36 cellular contexts compared by ENCODE assay signal in the genomic region with DNA sequence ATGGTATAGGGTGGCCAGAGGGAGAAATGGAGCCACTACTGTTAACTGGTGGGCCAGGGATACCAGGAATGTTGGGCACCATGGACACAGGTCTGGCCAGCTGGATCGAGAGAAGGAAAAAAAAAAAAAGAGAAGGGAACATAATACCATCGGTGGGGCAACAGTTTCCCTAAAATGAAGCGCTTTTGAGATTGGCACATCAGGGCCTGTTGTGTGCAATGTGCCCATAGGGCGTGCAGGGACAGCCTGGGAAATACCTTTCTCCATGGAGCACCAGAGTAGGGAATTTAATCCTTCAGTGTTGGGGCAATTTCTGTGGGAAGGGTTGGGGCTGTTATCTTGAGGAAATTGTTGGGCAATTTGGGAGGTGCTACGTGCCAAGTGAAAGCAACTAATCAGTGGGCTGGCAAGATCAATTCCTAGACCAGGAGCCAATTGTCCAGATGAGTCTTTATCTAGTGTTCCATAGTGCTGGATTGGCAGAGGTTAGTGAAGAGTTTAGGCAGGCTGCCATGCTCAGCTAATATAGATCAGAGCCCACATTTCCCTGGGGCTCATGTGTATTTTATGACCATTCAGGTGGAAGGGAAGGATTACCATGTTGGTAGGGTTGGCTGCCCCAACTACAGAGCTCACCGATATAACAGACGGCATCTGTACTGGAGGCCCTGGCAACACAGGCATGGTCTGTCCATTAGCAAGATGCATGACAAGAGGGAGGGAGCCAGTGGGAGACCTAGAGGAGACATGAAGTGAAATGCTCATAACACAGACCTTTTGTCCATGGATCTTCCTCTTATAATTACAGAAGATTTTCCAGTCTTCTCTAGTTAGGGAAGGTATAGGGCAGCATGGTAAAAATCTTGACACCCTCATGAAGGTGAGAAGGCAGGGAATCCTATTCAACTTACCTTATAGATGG. TPM values are rescaled to one million over a fixed set of nuclear protein-coding genes. Genes with fewer than 3 reads are reported as not detected.
DNase-seq lines count a peak whose midpoint lies in the region; ATAC-seq, FAIRE-seq and TF ChIP-seq lines count a peak whose summit lies in the region.
"Had no signal": no experiment of that assay in that cellular context is flagged by ENCODE, and none has a peak within 500 bp of the region (broad histone marks: within the 10 kb centered on the region; RNA-seq: fewer than 3 reads in every experiment).

No MANE protein-coding gene starts in this region.

- WGBS in right lobe of liver (ENCODE audit: insufficient coverage, low coverage, low lambda C conversion rate, missing lambda C conversion rate): 85% methylated on average over 7 of the region's 7 CpGs
- WGBS in HepG2 (ENCODE audit: low lambda C conversion rate): 98% methylated on average over 7 of the region's 7 CpGs
- 85 to 91% (median 89%) methylated on average over 7 of the region's 7 CpGs for WGBS in stomach, 5 donors

- BruUV-seq in HepG2 (replicated peaks; lab: Mats Ljungman, UMichigan): no TSS peak

- H3K9me3 ChIP-seq in right lobe of liver: no peaks in the 10 kb centered on the region
- H3K9me3 ChIP-seq in HepG2 (ENCODE audit: low read length): no peaks in the 10 kb centered on the region
- no peaks in the 10 kb centered on the region for H3K9me3 ChIP-seq in stomach
- H3K9me3 ChIP-seq: mucosa of descending colon had no signal

- TF ChIP-seq EP300 in HepG2 (IDR thresholded peaks at IDR 0.05; ENCODE audit: low read depth in 2 of 2, low read length in 2 of 2) (no peak), HepG2 (CRISPR knock-in tag; IDR thresholded peaks at IDR 0.05; ENCODE audit: borderline replicate concordance) (no peak), stomach (IDR thresholded peaks at IDR 0.05) (no peak)

- DNase-seq in right lobe of liver (no peak), HepG2 (ENCODE audit: low spot score) (no peak), cerebellar cortex (ENCODE audit: low spot score) (peak; percentile 49), left lobe of liver (ENCODE audit: low spot score) (no peak), stomach (no peak), cortex of kidney (lab: John Stamatoyannopoulos, UW) (no peak)
- no peak for DNase-seq in activated CD8-positive, alpha-beta memory T cell treated with anti-CD3 and anti-CD28 coated beads, Interleukin-2, amount 10 ng/mL, durations not matched to agents 7 days and 5 days
- DNase-seq in activated effector memory CD4-positive, alpha-beta T cell treated with anti-CD3 and anti-CD28 coated beads, Interleukin-2, amount 50 U/mL, for 16 hours: no peak
- DNase-seq: activated CD4-positive, alpha-beta T cell treated with anti-CD3 and anti-CD28 coated beads, Interleukin-2, amount 10 ng/mL, durations not matched to agents 24 days and 14 days; AML-193; aorta; CD8-positive, alpha-beta memory T cell; central memory CD4-positive, alpha-beta T cell; DMS53; foreskin keratinocyte; GF-D8; immature natural killer cell; mucosa of descending colon; NCI-H1417 treated with DMSO at 0.1 percent for 48 hours; NCI-H2107; NCI-H526 treated with DMSO at 0.1 percent for 48 hours; right cardiac atrium; stimulated activated CD4-positive, alpha-beta T cell treated with anti-CD3 and anti-CD28 coated beads, Interleukin-12 subunit alpha, Interleukin-12 subunit beta, amount 100 ng/mL, for 4 hours; stimulated activated naive CD8-positive, alpha-beta T cell treated with anti-CD3 and anti-CD28 coated beads, Interleukin-15, amount 100 ng/mL, for 72 hours had no signal

- TF ChIP-seq POLR2A in right lobe of liver (IDR thresholded peaks at IDR 0.05): no peak
- TF ChIP-seq POLR2A in HepG2 (IDR thresholded peaks at IDR 0.05; ENCODE audit: insufficient read depth in 1 of 2, low read depth in 2 of 2, low read length in 2 of 2): no peak
- no peak for TF ChIP-seq POLR2A in stomach (IDR thresholded peaks at IDR 0.05)

- no peaks in the 10 kb centered on the region for H4K20me1 ChIP-seq in HepG2 (ENCODE audit: insufficient read depth, low read length)

- POLR2A ChIA-PET in HepG2 (lab: Yijun Ruan, JAX): no interaction called here

- H3K27ac ChIP-seq in right lobe of liver: no peak overlapping the region
- no peak overlapping the region for H3K27ac ChIP-seq in HepG2 (ENCODE audit: extremely low read length, insufficient read depth, low read length)
- no peak overlapping the region for H3K27ac ChIP-seq in stomach
- H3K27ac ChIP-seq: foreskin keratinocyte, hepatocyte, HL-60, parathyroid adenoma, VCaP had no signal

- no peak overlapping the region for H3K27ac Mint-ChIP-seq in activated CD8-positive, alpha-beta memory T cell treated with anti-CD3 and anti-CD28 coated beads, Interleukin-2, amount 10 ng/mL, durations not matched to agents 7 days and 5 days
- H3K27ac Mint-ChIP-seq: activated CD4-positive, alpha-beta T cell treated with anti-CD3 and anti-CD28 coated beads, Interleukin-2, amount 10 ng/mL, durations not matched to agents 24 days and 14 days; activated naive CD4-positive, alpha-beta T cell treated with anti-CD3 and anti-CD28 coated beads, Interleukin-2, amount 50 U/mL, for 72 hours; T-helper 2 cell treated with Interferon-gamma antibody and Interleukin-4, amounts not matched to agents 5 μg/mL and 100 μg/mL, for 36 hours had no signal

- H3K9ac ChIP-seq in HepG2 (ENCODE audit: insufficient read depth, low read depth, low read length): no peak overlapping the region
- H3K9ac ChIP-seq: parathyroid adenoma had no signal

- ATAC-seq in right lobe of liver (peak; percentile 26 to 62 (median 39)), HepG2 (no peak), left lobe of liver (peak; percentile 27)
- ATAC-seq in activated CD8-positive, alpha-beta memory T cell treated with anti-CD3 and anti-CD28 coated beads, Interleukin-2, amount 10 ng/mL, durations not matched to agents 7 days and 5 days: no peak
- ATAC-seq: activated naive CD4-positive, alpha-beta T cell treated with anti-CD3 and anti-CD28 coated beads, Interleukin-2, amount 50 U/mL, for 72 hours; foreskin keratinocyte; mucosa of descending colon; stimulated activated naive CD8-positive, alpha-beta T cell treated with anti-CD3 and anti-CD28 coated beads, Interleukin-15, amount 100 ng/mL, for 72 hours had no signal

- TF ChIP-seq CTCF in right lobe of liver (IDR thresholded peaks at IDR 0.05) (no peak), HepG2 (CRISPR knock-in tag; IDR thresholded peaks at IDR 0.05) (no peak), stomach (IDR thresholded peaks at IDR 0.05) (no peak)

- no peak for FAIRE-seq in HepG2 (lab: Jason Lieb, UNC)
- FAIRE-seq: A204.1, GM18507 had no signal

- H3K4me1 ChIP-seq in right lobe of liver (peaks cover 0 to 7% (median 3%) of the 10 kb centered on the region in 4 donors), HepG2 (ENCODE audit: insufficient read depth, low read length) (peaks cover 8% of the 10 kb centered on the region), stomach (peaks cover 0 to 9% (median 4%) of the 10 kb centered on the region in 4 donors)
- H3K4me1 ChIP-seq: parathyroid adenoma had no signal

- H3K4me2 ChIP-seq in HepG2 (ENCODE audit: low read depth, low read length): no peak overlapping the region
- H3K4me2 ChIP-seq: hepatocyte had no signal

- no peaks in the 10 kb centered on the region for H3K27me3 Mint-ChIP-seq in activated CD8-positive, alpha-beta memory T cell treated with anti-CD3 and anti-CD28 coated beads, Interleukin-2, amount 10 ng/mL, durations not matched to agents 7 days and 5 days
- H3K27me3 Mint-ChIP-seq: activated CD4-positive, alpha-beta T cell treated with anti-CD3 and anti-CD28 coated beads, Interleukin-2, amount 10 ng/mL, durations not matched to agents 24 days and 14 days; stimulated activated naive CD8-positive, alpha-beta T cell treated with anti-CD3 and anti-CD28 coated beads, Interleukin-15, amount 100 ng/mL, for 72 hours had no signal

- H3K79me2 ChIP-seq in HepG2 (ENCODE audit: insufficient read depth, low read length): no peaks in the 10 kb centered on the region
- H3K79me2 ChIP-seq: hepatocyte, parathyroid adenoma had no signal

- CTCF ChIA-PET in HepG2 (lab: Yijun Ruan, JAX; ENCODE audit: low intra/inter-chr PET ratio, low total read pairs): no interaction called here
- CTCF ChIA-PET in activated CD8-positive, alpha-beta memory T cell treated with anti-CD3 and anti-CD28 coated beads, Interleukin-2, amount 10 ng/mL, durations not matched to agents 7 days and 5 days (lab: Charles Lee): interaction anchor here (0.9 to 2.1 kb wide), 5 partner anchors 10 to 211 kb away, joined by 3 to 6 read pairs (median 4); a partner anchor contains a TSS

- in situ Hi-C loops in HepG2 (cut with HindIII; ENCODE audit: extremely low pct_ligation_motif_present, low pct_unique_long_range_greater_than_20kb): no loop called here

- no peak overlapping the region for H3K4me3 Mint-ChIP-seq in activated CD8-positive, alpha-beta memory T cell treated with anti-CD3 and anti-CD28 coated beads, Interleukin-2, amount 10 ng/mL, durations not matched to agents 7 days and 5 days
- H3K4me3 Mint-ChIP-seq: activated CD4-positive, alpha-beta T cell treated with anti-CD3 and anti-CD28 coated beads, Interleukin-2, amount 10 ng/mL, durations not matched to agents 24 days and 14 days; CD8-positive, alpha-beta memory T cell; immature natural killer cell; stimulated activated naive CD8-positive, alpha-beta T cell treated with anti-CD3 and anti-CD28 coated beads, Interleukin-15, amount 100 ng/mL, for 72 hours; T-helper 2 cell treated with Interferon-gamma antibody and Interleukin-4, amounts not matched to agents 5 μg/mL and 100 μg/mL, for 36 hours had no signal

- H3K4me1 Mint-ChIP-seq in activated CD8-positive, alpha-beta memory T cell treated with anti-CD3 and anti-CD28 coated beads, Interleukin-2, amount 10 ng/mL, durations not matched to agents 7 days and 5 days: no peaks in the 10 kb centered on the region
- H3K4me1 Mint-ChIP-seq: activated CD4-positive, alpha-beta T cell treated with anti-CD3 and anti-CD28 coated beads, Interleukin-2, amount 10 ng/mL, durations not matched to agents 24 days and 14 days; CD8-positive, alpha-beta memory T cell; immature natural killer cell; stimulated activated naive CD8-positive, alpha-beta T cell treated with anti-CD3 and anti-CD28 coated beads, Interleukin-15, amount 100 ng/mL, for 72 hours had no signal

- H3K4me3 ChIP-seq in right lobe of liver: no peak overlapping the region
- no peak overlapping the region for H3K4me3 ChIP-seq in HepG2 (replicated peaks in 1 of 3; ENCODE audit: insufficient read depth in 1 of 3, low read depth in 2 of 3, low read length in 3 of 3)
- no peak overlapping the region for H3K4me3 ChIP-seq in stomach
- H3K4me3 ChIP-seq: hepatocyte, mucosa of descending colon had no signal

- no peak for TF ChIP-seq RAD21 in HepG2 (CRISPR knock-in tag; IDR thresholded peaks at IDR 0.05)

- intact Hi-C loops in right lobe of liver (cut with DNase I): no loop called here
- intact Hi-C loops in HepG2 (cut with micrococcal nuclease; ENCODE audit: unreplicated experiment): no loop called here
- intact Hi-C loops in stomach (cut with DNase I; ENCODE audit: low total_unique reads): no loop called here

- H3K27me3 ChIP-seq in right lobe of liver (no peaks in the 10 kb centered on the region), HepG2 (ENCODE audit: control insufficient read depth in 1 of 2, insufficient read depth in 2 of 2, low read length in 2 of 2) (no peaks in the 10 kb centered on the region), stomach (no peaks in the 10 kb centered on the region)
- H3K27me3 ChIP-seq: foreskin keratinocyte, hepatocyte had no signal

- H3K9me3 Mint-ChIP-seq in activated CD8-positive, alpha-beta memory T cell treated with anti-CD3 and anti-CD28 coated beads, Interleukin-2, amount 10 ng/mL, durations not matched to agents 7 days and 5 days (ENCODE audit: low read depth): no peaks in the 10 kb centered on the region
- H3K9me3 Mint-ChIP-seq: activated CD4-positive, alpha-beta T cell treated with anti-CD3 and anti-CD28 coated beads, Interleukin-2, amount 10 ng/mL, durations not matched to agents 24 days and 14 days; activated naive CD4-positive, alpha-beta T cell treated with anti-CD3 and anti-CD28 coated beads, Interleukin-2, amount 50 U/mL, for 72 hours; CD8-positive, alpha-beta memory T cell; immature natural killer cell; stimulated activated naive CD8-positive, alpha-beta T cell treated with anti-CD3 and anti-CD28 coated beads, Interleukin-15, amount 100 ng/mL, for 72 hours; T-helper 2 cell treated with Interferon-gamma antibody and Interleukin-4, amounts not matched to agents 5 μg/mL and 100 μg/mL, for 36 hours had no signal

- H3K36me3 ChIP-seq in right lobe of liver: peaks cover 7 to 87% (median 46%) of the 10 kb centered on the region in 4 donors
- H3K36me3 ChIP-seq in HepG2 (replicated peaks in 1 of 2; ENCODE audit: control insufficient read depth in 1 of 2, insufficient read depth in 2 of 2, low read length in 2 of 2): peaks cover 20 to 58% of the 10 kb centered on the region in 2 experiments; a peak in 4 of 5 replicates
- peaks cover 76 to 100% (median 100%) of the 10 kb centered on the region in 4 donors for H3K36me3 ChIP-seq in stomach

- no peak overlapping the region for H2AFZ ChIP-seq in HepG2 (ENCODE audit: low read length)
- H2AFZ ChIP-seq: hepatocyte, parathyroid adenoma had no signal

- H3K36me3 Mint-ChIP-seq in activated CD8-positive, alpha-beta memory T cell treated with anti-CD3 and anti-CD28 coated beads, Interleukin-2, amount 10 ng/mL, durations not matched to agents 7 days and 5 days: peaks cover 28% of the 10 kb centered on the region

RNA-seq across cellular contexts. Expression of a gene that starts 25.5 kb away (rescaled TPM):
- not detected for total RNA-seq in right lobe of liver
- total RNA-seq in HepG2 (2016; rRNA removed; fragmentation: Illumina TruSeq; extraction: Trizol): 0.51 TPM in 1 of 2 replicates, not detected in the other
- total RNA-seq in HepG2 (2016; cell fraction: cytosol; rRNA removed; fragmentation: Illumina TruSeq; extraction: Trizol; ENCODE audit: low read depth): not detected in 2 replicates
- 0.56 TPM in 1 of 2 replicates, not detected in the other for total RNA-seq in HepG2 (2016; cell fraction: insoluble cytoplasmic fraction; rRNA removed; fragmentation: Illumina TruSeq; extraction: Trizol)
- total RNA-seq in HepG2 (2016; cell fraction: membrane; rRNA removed; fragmentation: Illumina TruSeq; extraction: Trizol): not detected in 2 replicates
- total RNA-seq in HepG2 (2016; cell fraction: nucleus; rRNA removed; fragmentation: Illumina TruSeq; extraction: Trizol): not detected in 2 replicates
- not detected in 2 replicates for polyA plus RNA-seq in HepG2 (2011; rRNA removed)
- polyA plus RNA-seq in HepG2 (2011; cell fraction: cytosol; rRNA removed): not detected in 2 replicates
- 0.48 TPM in 1 of 2 replicates, not detected in the other for polyA plus RNA-seq in HepG2 (2011; cell fraction: nucleus; rRNA removed)
- polyA plus RNA-seq in HepG2 (2012): 0.41 TPM in 1 of 2 replicates, not detected in the other
- 0.25 TPM in 1 of 2 replicates, not detected in the other for polyA plus RNA-seq in HepG2 (2016; cell fraction: cytosol; fragmentation: Illumina TruSeq; extraction: Trizol; ENCODE audit: low read depth)
- polyA plus RNA-seq in HepG2 (2016; cell fraction: insoluble cytoplasmic fraction; fragmentation: Illumina TruSeq; extraction: Trizol; ENCODE audit: low read depth): not detected in 2 replicates
- not detected in 2 replicates for polyA plus RNA-seq in HepG2 (2016; cell fraction: membrane; fragmentation: Illumina TruSeq; extraction: Trizol; ENCODE audit: low read depth)
- 1.2 TPM in 1 of 2 replicates, not detected in the other for polyA plus RNA-seq in HepG2 (2016; cell fraction: nucleus; fragmentation: Illumina TruSeq; extraction: Trizol; ENCODE audit: insufficient read depth, low read depth)
- polyA minus RNA-seq in HepG2 (2011; rRNA and poly(A)+ RNA removed; ENCODE audit: low replicate concordance): not detected in 2 replicates
- polyA minus RNA-seq in HepG2 (2011; cell fraction: cytosol; rRNA and poly(A)+ RNA removed): not detected in 2 replicates
- not detected in 2 replicates for polyA minus RNA-seq in HepG2 (2011; cell fraction: nucleus; rRNA and poly(A)+ RNA removed)
- total RNA-seq in left lobe of liver: not detected
- not detected for total RNA-seq in stomach
- polyA plus RNA-seq in stomach: not detected
- total RNA-seq in activated CD8-positive, alpha-beta memory T cell treated with anti-CD3 and anti-CD28 coated beads, Interleukin-2, amount 10 ng/mL, durations not matched to agents 7 days and 5 days: not detected
- total RNA-seq: activated CD4-positive, alpha-beta T cell treated with anti-CD3 and anti-CD28 coated beads, Interleukin-2, amount 10 ng/mL, durations not matched to agents 24 days and 14 days; activated naive CD4-positive, alpha-beta T cell treated with anti-CD3 and anti-CD28 coated beads, Interleukin-2, amount 50 U/mL, for 72 hours; aorta; CD8-positive, alpha-beta memory T cell; epithelial cell of proximal tubule; foreskin keratinocyte; hepatocyte; liver; mucosa of descending colon; OCI-LY7; right cardiac atrium had no signal
- polyA plus RNA-seq: CD8-positive, alpha-beta memory T cell; immature natural killer cell; liver; neural cell; right cardiac atrium had no signal

RNA-seq across cellular contexts. Expression of a gene that starts 31.7 kb away (rescaled TPM):
- total RNA-seq in right lobe of liver (10 to 100 TPM; 15.1 to 20.8 (median 17.8) TPM), HepG2 (2016; rRNA removed; fragmentation: Illumina TruSeq; extraction: Trizol) (39.5 and 55.5 TPM in 2 replicates), left lobe of liver (22.3 TPM), stomach (10 to 100 TPM in 4 of 5 donors, not detected in 1; 24.0 to 36.5 (median 32.0) TPM)
- 73.3 and 74.5 TPM in 2 replicates for total RNA-seq in HepG2 (2016; cell fraction: cytosol; rRNA removed; fragmentation: Illumina TruSeq; extraction: Trizol; ENCODE audit: low read depth)
- total RNA-seq in HepG2 (2016; cell fraction: insoluble cytoplasmic fraction; rRNA removed; fragmentation: Illumina TruSeq; extraction: Trizol): 37.9 and 54.0 TPM in 2 replicates
- 79.2 and 87.3 TPM in 2 replicates for total RNA-seq in HepG2 (2016; cell fraction: membrane; rRNA removed; fragmentation: Illumina TruSeq; extraction: Trizol)
- 45.3 and 52.6 TPM in 2 replicates for total RNA-seq in HepG2 (2016; cell fraction: nucleus; rRNA removed; fragmentation: Illumina TruSeq; extraction: Trizol)
- polyA plus RNA-seq in HepG2 (2011; rRNA removed) (47.0 and 49.2 TPM in 2 replicates), stomach (10 to 100 TPM; 22.6 to 32.7 (median 27.4) TPM)
- 34.4 and 52.5 TPM in 2 replicates for polyA plus RNA-seq in HepG2 (2011; cell fraction: cytosol; rRNA removed)
- 186 and 198 TPM in 2 replicates for polyA plus RNA-seq in HepG2 (2011; cell fraction: nucleus; rRNA removed)
- polyA plus RNA-seq in HepG2 (2012): 22.1 and 25.4 TPM in 2 replicates
- 64.6 and 72.6 TPM in 2 replicates for polyA plus RNA-seq in HepG2 (2016; cell fraction: cytosol; fragmentation: Illumina TruSeq; extraction: Trizol; ENCODE audit: low read depth)
- 32.5 and 37.2 TPM in 2 replicates for polyA plus RNA-seq in HepG2 (2016; cell fraction: insoluble cytoplasmic fraction; fragmentation: Illumina TruSeq; extraction: Trizol; ENCODE audit: low read depth)
- polyA plus RNA-seq in HepG2 (2016; cell fraction: membrane; fragmentation: Illumina TruSeq; extraction: Trizol; ENCODE audit: low read depth): 60.8 and 63.3 TPM in 2 replicates
- 85.1 and 85.5 TPM in 2 replicates for polyA plus RNA-seq in HepG2 (2016; cell fraction: nucleus; fragmentation: Illumina TruSeq; extraction: Trizol; ENCODE audit: insufficient read depth, low read depth)
- polyA minus RNA-seq in HepG2 (2011; rRNA and poly(A)+ RNA removed; ENCODE audit: low replicate concordance): 46.1 and 74.4 TPM in 2 replicates
- polyA minus RNA-seq in HepG2 (2011; cell fraction: cytosol; rRNA and poly(A)+ RNA removed): 11.2 and 16.6 TPM in 2 replicates
- 46.1 and 50.8 TPM in 2 replicates for polyA minus RNA-seq in HepG2 (2011; cell fraction: nucleus; rRNA and poly(A)+ RNA removed)
- total RNA-seq in activated CD8-positive, alpha-beta memory T cell treated with anti-CD3 and anti-CD28 coated beads, Interleukin-2, amount 10 ng/mL, durations not matched to agents 7 days and 5 days: 10 to 100 TPM; 29.7 to 38.7 TPM

RNA-seq across cellular contexts. Expression of a gene that starts 33.5 kb away (rescaled TPM):
- total RNA-seq in right lobe of liver (1 to 10 TPM in 4 of 6 experiments, under 1 TPM in 2; 0.68 to 2.9 (median 1.5) TPM), HepG2 (2016; rRNA removed; fragmentation: Illumina TruSeq; extraction: Trizol) (0.13 and 0.20 TPM in 2 replicates), left lobe of liver (1.4 TPM), stomach (100 to 1,000 TPM in 1 of 5 donors, 10 to 100 TPM in 4; 13.2 to 279 (median 43.3) TPM)
- under 0.01 and 0.10 TPM in 2 replicates for total RNA-seq in HepG2 (2016; cell fraction: cytosol; rRNA removed; fragmentation: Illumina TruSeq; extraction: Trizol; ENCODE audit: low read depth)
- 0.25 and 0.28 TPM in 2 replicates for total RNA-seq in HepG2 (2016; cell fraction: insoluble cytoplasmic fraction; rRNA removed; fragmentation: Illumina TruSeq; extraction: Trizol)
- 0.03 and 0.25 TPM in 2 replicates for total RNA-seq in HepG2 (2016; cell fraction: membrane; rRNA removed; fragmentation: Illumina TruSeq; extraction: Trizol)
- total RNA-seq in HepG2 (2016; cell fraction: nucleus; rRNA removed; fragmentation: Illumina TruSeq; extraction: Trizol): 0.16 and 0.28 TPM in 2 replicates
- polyA plus RNA-seq in HepG2 (2011; rRNA removed) (1.1 and 1.3 TPM in 2 replicates), stomach (1 to 10 TPM; 5.4 to 9.8 (median 6.0) TPM)
- polyA plus RNA-seq in HepG2 (2011; cell fraction: cytosol; rRNA removed): 0.23 and 0.60 TPM in 2 replicates
- 5.5 and 6.6 TPM in 2 replicates for polyA plus RNA-seq in HepG2 (2011; cell fraction: nucleus; rRNA removed)
- polyA plus RNA-seq in HepG2 (2012): 1.9 and 2.3 TPM in 2 replicates
- 0.02 TPM in 1 of 2 replicates, not detected in the other for polyA plus RNA-seq in HepG2 (2016; cell fraction: cytosol; fragmentation: Illumina TruSeq; extraction: Trizol; ENCODE audit: low read depth)
- polyA plus RNA-seq in HepG2 (2016; cell fraction: insoluble cytoplasmic fraction; fragmentation: Illumina TruSeq; extraction: Trizol; ENCODE audit: low read depth): 0.05 and 0.10 TPM in 2 replicates
- polyA plus RNA-seq in HepG2 (2016; cell fraction: membrane; fragmentation: Illumina TruSeq; extraction: Trizol; ENCODE audit: low read depth): not detected in 2 replicates
- 0.34 and 1.5 TPM in 2 replicates for polyA plus RNA-seq in HepG2 (2016; cell fraction: nucleus; fragmentation: Illumina TruSeq; extraction: Trizol; ENCODE audit: insufficient read depth, low read depth)
- 1.4 and 3.4 TPM in 2 replicates for polyA minus RNA-seq in HepG2 (2011; rRNA and poly(A)+ RNA removed; ENCODE audit: low replicate concordance)
- 0.26 and 0.49 TPM in 2 replicates for polyA minus RNA-seq in HepG2 (2011; cell fraction: cytosol; rRNA and poly(A)+ RNA removed)
- 1.3 and 1.6 TPM in 2 replicates for polyA minus RNA-seq in HepG2 (2011; cell fraction: nucleus; rRNA and poly(A)+ RNA removed)
- 10 to 100 TPM; 19.1 to 19.3 TPM for total RNA-seq in activated CD8-positive, alpha-beta memory T cell treated with anti-CD3 and anti-CD28 coated beads, Interleukin-2, amount 10 ng/mL, durations not matched to agents 7 days and 5 days

Comparison
In these comparisons a context has a peak if more than half of its experiments do, and no peak if none do; other contexts are left out.
1. ATAC-seq: peak in right lobe of liver (4 of 4) and left lobe of liver (single experiment); none in HepG2 (single experiment) and activated CD8-positive, alpha-beta memory T cell treated with anti-CD3 and anti-CD28 coated beads, Interleukin-2, amount 10 ng/mL, durations not matched to agents 7 days and 5 days (single experiment).